In the genomic region with DNA sequence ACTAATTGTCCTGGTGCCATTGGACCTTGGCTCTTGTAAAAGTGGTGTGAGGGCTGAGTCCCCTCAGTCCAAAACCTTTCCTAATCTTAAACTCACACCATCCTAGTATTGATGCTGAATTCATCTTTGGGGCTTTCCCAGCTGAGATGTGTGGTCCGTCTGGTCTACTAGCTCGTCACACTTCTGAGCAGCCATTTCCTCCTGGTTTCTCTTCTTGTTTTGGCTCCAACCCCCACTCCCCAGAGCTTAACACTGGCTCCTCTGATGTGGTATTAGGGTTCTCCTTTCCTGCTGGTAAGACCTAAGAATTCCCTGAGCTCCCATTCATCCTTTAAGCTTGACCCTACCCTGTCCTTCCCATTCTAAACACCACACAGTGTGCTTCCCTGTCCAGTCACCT, we compare ENCODE assay signal across 11 cellular contexts.
DNase-seq lines count a peak whose midpoint lies in the region; ATAC-seq and TF ChIP-seq lines count a peak whose summit lies in the region.
"Had no signal": no experiment of that assay in that cellular context is flagged by ENCODE, and none has a peak within 500 bp of the region (broad histone marks: within the 10 kb centered on the region; RNA-seq: fewer than 3 reads in every experiment).

No MANE protein-coding gene starts in this region.

- peak; percentile 51 for DNase-seq in DND-41
- DNase-seq in GM20000 (ENCODE audit: low spot score): peak; percentile 8
- peak; percentile 33 to 55 for DNase-seq in activated T-cell treated with anti-CD3 and anti-CD28 coated beads, Interleukin-2, amount 50 U/mL, for 48 hours
- peak in 3 of 10 donors; percentile 21 to 36 (median 32) for DNase-seq in naive thymus-derived CD8-positive, alpha-beta T cell
- no peak for DNase-seq in body of pancreas
- DNase-seq: C1 segment of cervical spinal cord, Kasumi-1, NCI-H1417 treated with DMSO at 0.1 percent for 48 hours, NCI-H226 had no signal

- no peak overlapping the region for H3K4me2 ChIP-seq in DND-41 (ENCODE audit: insufficient read depth, low read length)

- intact Hi-C loops in body of pancreas (cut with DNase I): no loop called here

- H3K27ac Mint-ChIP-seq in naive thymus-derived CD8-positive, alpha-beta T cell: peak overlapping the region in 9 of 10 donors; percentile 42 to 88 (median 61)

- H3K4me1 ChIP-seq in DND-41 (ENCODE audit: insufficient read depth, low read length) (peaks cover 20% of the 10 kb centered on the region), body of pancreas (no peaks in the 10 kb centered on the region)

- WGBS in body of pancreas, 2 donors: 41 to 56% methylated on average over 2 of the region's 2 CpGs

- H3K36me3 ChIP-seq in DND-41 (ENCODE audit: insufficient read depth, low read length) (no peaks in the 10 kb centered on the region), body of pancreas (replicated peaks in 1 of 2; ENCODE audit: insufficient read depth in 1 of 2, low read depth in 2 of 2) (no peaks in the 10 kb centered on the region)

- H3K36me3 Mint-ChIP-seq in naive thymus-derived CD8-positive, alpha-beta T cell: peaks cover 0 to 4% (median 2%) of the 10 kb centered on the region in 3 donors

- H3K27me3 Mint-ChIP-seq in naive thymus-derived CD8-positive, alpha-beta T cell: no peaks in the 10 kb centered on the region

- H3K27me3 ChIP-seq in DND-41 (ENCODE audit: insufficient read depth, low read length, poor library complexity) (no peaks in the 10 kb centered on the region), body of pancreas (no peaks in the 10 kb centered on the region)

- TF ChIP-seq CTCF in DND-41 (IDR thresholded peaks at IDR 0.05; ENCODE audit: borderline replicate concordance, extremely low read depth, low read length, poor library complexity, severe bottlenecking) (no peak), GM20000 (IDR thresholded peaks at IDR 0.05; ENCODE audit: extremely low read depth, missing control alignments) (no peak), body of pancreas (IDR thresholded peaks at IDR 0.05) (no peak)

- no peak for TF ChIP-seq POLR2A in body of pancreas (IDR thresholded peaks at IDR 0.05)

- peak overlapping the region; percentile 40 for H3K27ac ChIP-seq in DND-41 (ENCODE audit: low read length)
- H3K27ac ChIP-seq in body of pancreas: no peak overlapping the region

- H3K4me3 ChIP-seq in DND-41 (ENCODE audit: low read depth in 1 of 2, low read length in 2 of 2): no peak overlapping the region
- no peak overlapping the region for H3K4me3 ChIP-seq in body of pancreas

- H3K9me3 ChIP-seq in DND-41 (ENCODE audit: insufficient read depth, low read length, severe bottlenecking) (peaks cover 6% of the 10 kb centered on the region), body of pancreas (no peaks in the 10 kb centered on the region)

- no peak overlapping the region for H2AFZ ChIP-seq in DND-41 (ENCODE audit: low read depth, low read length)

- H3K79me2 ChIP-seq in DND-41 (ENCODE audit: insufficient read depth, low read length): no peaks in the 10 kb centered on the region

- peaks cover 0 to 7% (median 0%) of the 10 kb centered on the region in 9 donors for H3K9me3 Mint-ChIP-seq in naive thymus-derived CD8-positive, alpha-beta T cell

- H3K4me3 Mint-ChIP-seq in naive thymus-derived CD8-positive, alpha-beta T cell: peak overlapping the region in 8 of 10 donors; percentile 26 to 65 (median 45)

- ATAC-seq in DND-41 (ENCODE audit: insufficient read depth, low read depth): peak; percentile 72
- peak; percentile 68 to 95 for ATAC-seq in naive thymus-derived CD8-positive, alpha-beta T cell
- ATAC-seq in HG02763 (IDR thresholded peaks at IDR 0.05; ENCODE audit: unreplicated experiment): no peak
- no peak for ATAC-seq in GM19351 (IDR thresholded peaks at IDR 0.05; ENCODE audit: unreplicated experiment)
- ATAC-seq in body of pancreas: no peak

- no peak overlapping the region for H3K9ac ChIP-seq in DND-41 (ENCODE audit: low read depth, low read length)

- peaks cover 24 to 57% (median 40%) of the 10 kb centered on the region in 4 donors for H3K4me1 Mint-ChIP-seq in naive thymus-derived CD8-positive, alpha-beta T cell

- POLR2A ChIA-PET in naive thymus-derived CD8-positive, alpha-beta T cell (lab: Charles Lee): no interaction called here

- H4K20me1 ChIP-seq in DND-41 (ENCODE audit: insufficient read depth, low read length): no peaks in the 10 kb centered on the region

Comparison
In these comparisons a context has a peak if more than half of its experiments do, and no peak if none do; other contexts are left out.
1. ATAC-seq: peak in DND-41 (single experiment) and naive thymus-derived CD8-positive, alpha-beta T cell (2 of 2); none in HG02763 (single experiment), GM19351 (single experiment) and body of pancreas (single experiment).
2. DNase-seq: peak in DND-41 (single experiment), GM20000 (single experiment) and activated T-cell treated with anti-CD3 and anti-CD28 coated beads, Interleukin-2, amount 50 U/mL, for 48 hours (2 of 2); none in body of pancreas (0 of 4).